ENCODE assay signal across 1 cellular context in genomic region chr5:98770158-98770910, GRCh38.
TF ChIP-seq lines count a peak whose summit lies in the region.

No MANE protein-coding gene starts in this region.

TF ChIP-seq in HEK293, 187 proteins besides CTCF, POLR2A, EP300 and RAD21 (continued from another document and continues in another):
- TF ChIP-seq BCL6B (tag by site-specific recombination; IDR thresholded peaks at IDR 0.05) (no peak), ZNF629 (tag by site-specific recombination; IDR thresholded peaks at IDR 0.05) (peak; percentile 75), ZNF184 (tag by site-specific recombination; IDR thresholded peaks at IDR 0.05) (0 out of 2 replicates have a peak, but pooled peaks have one; percentile 8), ZNF335 (tag by site-specific recombination; conservative IDR thresholded peaks at IDR 0.05) (peak; percentile 82), ZNF692 (tag by site-specific recombination; IDR thresholded peaks at IDR 0.05) (peak; percentile 55; the same call in 1 of the 2 replicates), ZNF600 (tag by site-specific recombination; IDR thresholded peaks at IDR 0.05) (0 out of 2 replicates have a peak, but pooled peaks have one; percentile 14), ZIC2 (tag by site-specific recombination; IDR thresholded peaks at IDR 0.05) (peak; percentile 56; the same call in 1 of the 2 replicates), ZNF544 (tag by site-specific recombination; IDR thresholded peaks at IDR 0.05) (no peak), ZNF394 (tag by site-specific recombination; IDR thresholded peaks at IDR 0.05; ENCODE audit: borderline replicate concordance) (peak; percentile 62; the same call in 1 of the 2 replicates), ZFP41 (tag by site-specific recombination; IDR thresholded peaks at IDR 0.05; ENCODE audit: borderline replicate concordance) (no peak), ZNF148 (tag by site-specific recombination; IDR thresholded peaks at IDR 0.05; ENCODE audit: borderline replicate concordance) (no peak), ZNF510 (tag by site-specific recombination; IDR thresholded peaks at IDR 0.05; ENCODE audit: insufficient replicate concordance) (no peak), ZNF548 (tag by site-specific recombination; IDR thresholded peaks at IDR 0.05) (no peak), ZSCAN30 (tag by site-specific recombination; IDR thresholded peaks at IDR 0.05) (peak; percentile 70), ZBTB8A (tag by site-specific recombination; IDR thresholded peaks at IDR 0.05) (peak; percentile 66), PRDM6 (tag by site-specific recombination; IDR thresholded peaks at IDR 0.05) (peak; percentile 89), ZNF843 (tag by site-specific recombination; IDR thresholded peaks at IDR 0.05) (peak; percentile 56; the same call in 1 of the 2 replicates), RBAK (tag by site-specific recombination; IDR thresholded peaks at IDR 0.05) (no peak), ZNF837 (tag by site-specific recombination; IDR thresholded peaks at IDR 0.05) (no peak), ZBTB1 (tag by site-specific recombination; IDR thresholded peaks at IDR 0.05) (peak; percentile 67; the same call in 1 of the 2 replicates), ZBTB11 (tag by site-specific recombination; conservative IDR thresholded peaks at IDR 0.05; ENCODE audit: low read depth) (0 out of 2 replicates have a peak, but pooled peaks have one; percentile 38), IKZF3 (tag by site-specific recombination; IDR thresholded peaks at IDR 0.05) (peak; percentile 43; the same call in 1 of the 2 replicates), ZNF830 (tag by site-specific recombination; IDR thresholded peaks at IDR 0.05; ENCODE audit: low read depth) (no peak), ZBTB17 (tag by site-specific recombination; IDR thresholded peaks at IDR 0.05) (peak; percentile 21; the same call in 1 of the 2 replicates), INSM2 (tag by site-specific recombination; IDR thresholded peaks at IDR 0.05) (peak; percentile 72; the same call in 1 of the 2 replicates), PRDM1 (tag by site-specific recombination; IDR thresholded peaks at IDR 0.05) (peak; percentile 98), BCL11B (tag by site-specific recombination; IDR thresholded peaks at IDR 0.05; ENCODE audit: low read depth) (peak; percentile 62; the same call in 1 of the 2 replicates), ZNF623 (tag by site-specific recombination; IDR thresholded peaks at IDR 0.05) (no peak), ZBTB48 (tag by site-specific recombination; IDR thresholded peaks at IDR 0.05) (peak; percentile 68; the same call in 1 of the 2 replicates), ZNF24 (tag by site-specific recombination; IDR thresholded peaks at IDR 0.05) (0 out of 2 replicates have a peak, but pooled peaks have one; percentile 69), ZBTB20 (tag by site-specific recombination; IDR thresholded peaks at IDR 0.05) (peak; percentile 76), ZEB2 (tag by site-specific recombination; IDR thresholded peaks at IDR 0.05) (peak; percentile 92), SP2 (tag by site-specific recombination; IDR thresholded peaks at IDR 0.05) (no peak), PATZ1 (tag by site-specific recombination; IDR thresholded peaks at IDR 0.05) (peak; percentile 98), GLIS1 (tag by site-specific recombination; IDR thresholded peaks at IDR 0.05) (no peak; the same call in 1 of the 2 replicates), ZNF654 (tag by site-specific recombination; IDR thresholded peaks at IDR 0.05; ENCODE audit: low read depth) (peak; percentile 9; the same call in 1 of the 2 replicates), ZBTB7A (tag by site-specific recombination; IDR thresholded peaks at IDR 0.05; ENCODE audit: low read depth) (peak; percentile 96), KLF8 (tag by site-specific recombination; IDR thresholded peaks at IDR 0.05) (peak; percentile 61; the same call in 1 of the 2 replicates), ZNF2 (tag by site-specific recombination; IDR thresholded peaks at IDR 0.05) (peak; percentile 68), ZBTB44 (tag by site-specific recombination; IDR thresholded peaks at IDR 0.05) (no peak; the same call in 1 of the 2 replicates), ZNF610 (tag by site-specific recombination; IDR thresholded peaks at IDR 0.05; ENCODE audit: borderline replicate concordance) (no peak), ZNF37A (tag by site-specific recombination; IDR thresholded peaks at IDR 0.05) (no peak), ZNF174 (tag by site-specific recombination; IDR thresholded peaks at IDR 0.05) (no peak), KLF9 (tag by site-specific recombination; IDR thresholded peaks at IDR 0.05; ENCODE audit: low read depth) (0 out of 2 replicates have a peak, but pooled peaks have one; percentile 12), ZBTB49 (tag by site-specific recombination; IDR thresholded peaks at IDR 0.05; ENCODE audit: low read depth) (no peak), SP7 (tag by site-specific recombination; IDR thresholded peaks at IDR 0.05) (peak; percentile 81)
